1 cellular context compared by ENCODE assay signal in the genomic region with DNA sequence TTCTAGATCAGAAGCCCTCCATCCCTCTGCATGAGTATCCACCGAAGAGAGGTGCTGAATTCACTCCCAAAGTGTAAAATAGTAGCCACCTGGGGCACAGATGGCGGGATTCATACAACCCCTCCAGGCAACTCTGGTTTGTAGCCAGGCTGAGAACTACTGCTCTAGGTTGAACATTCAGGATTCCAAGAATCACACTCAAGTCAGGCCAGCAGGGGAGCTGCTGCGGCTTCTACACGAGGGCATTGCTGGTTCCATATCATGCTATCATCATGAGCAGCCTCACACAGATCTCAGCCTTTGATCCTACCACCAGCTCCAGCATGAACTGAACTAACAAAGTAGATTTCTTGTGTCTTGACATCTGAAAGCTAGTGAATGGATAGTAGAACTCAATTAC.
TF ChIP-seq lines count a peak whose summit lies in the region.

No MANE protein-coding gene starts in this region.

TF ChIP-seq in H1, 55 proteins besides CTCF, POLR2A, EP300 and RAD21 (continued from another document):
- TF ChIP-seq, protein P1, sequence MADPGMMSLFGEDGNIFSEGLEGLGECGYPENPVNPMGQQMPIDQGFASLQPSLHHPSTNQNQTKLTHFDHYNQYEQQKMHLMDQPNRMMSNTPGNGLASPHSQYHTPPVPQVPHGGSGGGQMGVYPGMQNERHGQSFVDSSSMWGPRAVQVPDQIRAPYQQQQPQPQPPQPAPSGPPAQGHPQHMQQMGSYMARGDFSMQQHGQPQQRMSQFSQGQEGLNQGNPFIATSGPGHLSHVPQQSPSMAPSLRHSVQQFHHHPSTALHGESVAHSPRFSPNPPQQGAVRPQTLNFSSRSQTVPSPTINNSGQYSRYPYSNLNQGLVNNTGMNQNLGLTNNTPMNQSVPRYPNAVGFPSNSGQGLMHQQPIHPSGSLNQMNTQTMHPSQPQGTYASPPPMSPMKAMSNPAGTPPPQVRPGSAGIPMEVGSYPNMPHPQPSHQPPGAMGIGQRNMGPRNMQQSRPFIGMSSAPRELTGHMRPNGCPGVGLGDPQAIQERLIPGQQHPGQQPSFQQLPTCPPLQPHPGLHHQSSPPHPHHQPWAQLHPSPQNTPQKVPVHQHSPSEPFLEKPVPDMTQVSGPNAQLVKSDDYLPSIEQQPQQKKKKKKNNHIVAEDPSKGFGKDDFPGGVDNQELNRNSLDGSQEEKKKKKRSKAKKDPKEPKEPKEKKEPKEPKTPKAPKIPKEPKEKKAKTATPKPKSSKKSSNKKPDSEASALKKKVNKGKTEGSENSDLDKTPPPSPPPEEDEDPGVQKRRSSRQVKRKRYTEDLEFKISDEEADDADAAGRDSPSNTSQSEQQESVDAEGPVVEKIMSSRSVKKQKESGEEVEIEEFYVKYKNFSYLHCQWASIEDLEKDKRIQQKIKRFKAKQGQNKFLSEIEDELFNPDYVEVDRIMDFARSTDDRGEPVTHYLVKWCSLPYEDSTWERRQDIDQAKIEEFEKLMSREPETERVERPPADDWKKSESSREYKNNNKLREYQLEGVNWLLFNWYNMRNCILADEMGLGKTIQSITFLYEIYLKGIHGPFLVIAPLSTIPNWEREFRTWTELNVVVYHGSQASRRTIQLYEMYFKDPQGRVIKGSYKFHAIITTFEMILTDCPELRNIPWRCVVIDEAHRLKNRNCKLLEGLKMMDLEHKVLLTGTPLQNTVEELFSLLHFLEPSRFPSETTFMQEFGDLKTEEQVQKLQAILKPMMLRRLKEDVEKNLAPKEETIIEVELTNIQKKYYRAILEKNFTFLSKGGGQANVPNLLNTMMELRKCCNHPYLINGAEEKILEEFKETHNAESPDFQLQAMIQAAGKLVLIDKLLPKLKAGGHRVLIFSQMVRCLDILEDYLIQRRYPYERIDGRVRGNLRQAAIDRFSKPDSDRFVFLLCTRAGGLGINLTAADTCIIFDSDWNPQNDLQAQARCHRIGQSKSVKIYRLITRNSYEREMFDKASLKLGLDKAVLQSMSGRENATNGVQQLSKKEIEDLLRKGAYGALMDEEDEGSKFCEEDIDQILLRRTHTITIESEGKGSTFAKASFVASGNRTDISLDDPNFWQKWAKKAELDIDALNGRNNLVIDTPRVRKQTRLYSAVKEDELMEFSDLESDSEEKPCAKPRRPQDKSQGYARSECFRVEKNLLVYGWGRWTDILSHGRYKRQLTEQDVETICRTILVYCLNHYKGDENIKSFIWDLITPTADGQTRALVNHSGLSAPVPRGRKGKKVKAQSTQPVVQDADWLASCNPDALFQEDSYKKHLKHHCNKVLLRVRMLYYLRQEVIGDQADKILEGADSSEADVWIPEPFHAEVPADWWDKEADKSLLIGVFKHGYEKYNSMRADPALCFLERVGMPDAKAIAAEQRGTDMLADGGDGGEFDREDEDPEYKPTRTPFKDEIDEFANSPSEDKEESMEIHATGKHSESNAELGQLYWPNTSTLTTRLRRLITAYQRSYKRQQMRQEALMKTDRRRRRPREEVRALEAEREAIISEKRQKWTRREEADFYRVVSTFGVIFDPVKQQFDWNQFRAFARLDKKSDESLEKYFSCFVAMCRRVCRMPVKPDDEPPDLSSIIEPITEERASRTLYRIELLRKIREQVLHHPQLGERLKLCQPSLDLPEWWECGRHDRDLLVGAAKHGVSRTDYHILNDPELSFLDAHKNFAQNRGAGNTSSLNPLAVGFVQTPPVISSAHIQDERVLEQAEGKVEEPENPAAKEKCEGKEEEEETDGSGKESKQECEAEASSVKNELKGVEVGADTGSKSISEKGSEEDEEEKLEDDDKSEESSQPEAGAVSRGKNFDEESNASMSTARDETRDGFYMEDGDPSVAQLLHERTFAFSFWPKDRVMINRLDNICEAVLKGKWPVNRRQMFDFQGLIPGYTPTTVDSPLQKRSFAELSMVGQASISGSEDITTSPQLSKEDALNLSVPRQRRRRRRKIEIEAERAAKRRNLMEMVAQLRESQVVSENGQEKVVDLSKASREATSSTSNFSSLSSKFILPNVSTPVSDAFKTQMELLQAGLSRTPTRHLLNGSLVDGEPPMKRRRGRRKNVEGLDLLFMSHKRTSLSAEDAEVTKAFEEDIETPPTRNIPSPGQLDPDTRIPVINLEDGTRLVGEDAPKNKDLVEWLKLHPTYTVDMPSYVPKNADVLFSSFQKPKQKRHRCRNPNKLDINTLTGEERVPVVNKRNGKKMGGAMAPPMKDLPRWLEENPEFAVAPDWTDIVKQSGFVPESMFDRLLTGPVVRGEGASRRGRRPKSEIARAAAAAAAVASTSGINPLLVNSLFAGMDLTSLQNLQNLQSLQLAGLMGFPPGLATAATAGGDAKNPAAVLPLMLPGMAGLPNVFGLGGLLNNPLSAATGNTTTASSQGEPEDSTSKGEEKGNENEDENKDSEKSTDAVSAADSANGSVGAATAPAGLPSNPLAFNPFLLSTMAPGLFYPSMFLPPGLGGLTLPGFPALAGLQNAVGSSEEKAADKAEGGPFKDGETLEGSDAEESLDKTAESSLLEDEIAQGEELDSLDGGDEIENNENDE (IDR thresholded peaks at IDR 0.05; ENCODE audit: insufficient replicate concordance, low read length) = no peak
- no peak for TF ChIP-seq SUZ12 (IDR thresholded peaks at IDR 0.05; ENCODE audit: low read length)
- TF ChIP-seq GTF2F1 (IDR thresholded peaks at IDR 0.05; ENCODE audit: borderline replicate concordance, low read depth, low read length) = no peak
- TF ChIP-seq TEAD4 (IDR thresholded peaks at IDR 0.05; ENCODE audit: low read depth, low read length) = no peak
- no peak for TF ChIP-seq SIX5 (IDR thresholded peaks at IDR 0.05; ENCODE audit: low read depth, low read length)
- TF ChIP-seq KDM5A (IDR thresholded peaks at IDR 0.05; ENCODE audit: low read length) = no peak
- no peak for TF ChIP-seq ASH2L (IDR thresholded peaks at IDR 0.05; ENCODE audit: low read length)
- no peak for TF ChIP-seq SIN3A (conservative IDR thresholded peaks at IDR 0.05 in 1 of 2, IDR thresholded peaks at IDR 0.05 in 1 of 2; ENCODE audit: low read depth in 1 of 2, low read length in 2 of 2)
TF ChIP-seq in H1: peak in this region for 0.
